Comparison of ENCODE assay signal across 16 cellular contexts in genomic region chr2:144256996-144257707, GRCh38.
DNase-seq lines count a peak whose midpoint lies in the region; ATAC-seq and TF ChIP-seq lines count a peak whose summit lies in the region.
"Had no signal": no experiment of that assay in that cellular context is flagged by ENCODE, and none has a peak within 500 bp of the region (broad histone marks: within the 10 kb centered on the region; RNA-seq: fewer than 3 reads in every experiment).

No MANE protein-coding gene starts in this region.

- no peak overlapping the region for H3K27ac ChIP-seq in BLaER1
- H3K27ac ChIP-seq: adrenal gland, heart left ventricle, sigmoid colon, testis had no signal

- H3K27me3 ChIP-seq in BLaER1: no peaks in the 10 kb centered on the region
- H3K27me3 ChIP-seq in H7 (ENCODE audit: control insufficient read depth, insufficient read depth, low read length): no peaks in the 10 kb centered on the region
- H3K27me3 ChIP-seq: adrenal gland, heart left ventricle, sigmoid colon, testis had no signal

- H3K4me1 Mint-ChIP-seq in activated T-helper 2 cell treated with anti-CD3 and anti-CD28 coated beads, Interferon-gamma antibody, Interleukin-2, Interleukin-4, amounts not matched to agents 10 μg/mL and 5 μg/mL and 100 μg/mL, durations not matched to agents 14 hours and 24 hours and 36 hours (ENCODE audit: low read depth): peaks cover 33% of the 10 kb centered on the region
- H3K4me1 Mint-ChIP-seq: neural crest cell had no signal

- H3K9ac ChIP-seq in BLaER1: no peak overlapping the region

- peak; percentile 14 for DNase-seq in HS-5 (ENCODE audit: low read depth)
- no peak for DNase-seq in activated T-helper 2 cell treated with anti-CD3 and anti-CD28 coated beads, Interferon-gamma antibody, Interleukin-2, Interleukin-4, amounts not matched to agents 10 μg/mL and 5 μg/mL and 100 μg/mL, durations not matched to agents 14 hours and 24 hours and 36 hours (ENCODE audit: low spot score)
- DNase-seq in foreskin fibroblast: peak; percentile 21 to 57
- DNase-seq in H7: no peak
- no peak for DNase-seq in HuH-7.5 (ENCODE audit: low spot score)
- DNase-seq in NCI-H2081 treated with DMSO at 0.1 percent for 48 hours (lab: John Stamatoyannopoulos, UW): no peak
- DNase-seq: adrenal gland; CD4-positive, alpha-beta memory T cell; effector memory CD4-positive, alpha-beta T cell; heart left ventricle; sigmoid colon; testis had no signal

- peak overlapping the region; percentile 2; the same call in 1 of the 2 replicates for H3K4me2 ChIP-seq in BLaER1

- H3K4me1 ChIP-seq in BLaER1: peaks cover 10% of the 10 kb centered on the region
- H3K4me1 ChIP-seq: sigmoid colon, testis had no signal

- no peak overlapping the region for H3K4me3 Mint-ChIP-seq in activated T-helper 2 cell treated with anti-CD3 and anti-CD28 coated beads, Interferon-gamma antibody, Interleukin-2, Interleukin-4, amounts not matched to agents 10 μg/mL and 5 μg/mL and 100 μg/mL, durations not matched to agents 14 hours and 24 hours and 36 hours (ENCODE audit: low read depth)
- H3K4me3 Mint-ChIP-seq: neural crest cell had no signal

- H3K36me3 ChIP-seq in BLaER1 (peaks cover 25% of the 10 kb centered on the region), H7 (replicated peaks; ENCODE audit: control insufficient read depth, insufficient read depth, low read length) (no peaks in the 10 kb centered on the region)
- H3K36me3 ChIP-seq: adrenal gland, heart left ventricle, sigmoid colon had no signal

- peak overlapping the region; percentile 75 for H3K27ac Mint-ChIP-seq in activated T-helper 2 cell treated with anti-CD3 and anti-CD28 coated beads, Interferon-gamma antibody, Interleukin-2, Interleukin-4, amounts not matched to agents 10 μg/mL and 5 μg/mL and 100 μg/mL, durations not matched to agents 14 hours and 24 hours and 36 hours

- H3K9me3 ChIP-seq in BLaER1: peaks cover 55% of the 10 kb centered on the region
- H3K9me3 ChIP-seq: testis had no signal

- intact Hi-C loops in activated T-helper 2 cell treated with anti-CD3 and anti-CD28 coated beads, Interferon-gamma antibody, Interleukin-2, Interleukin-4, amounts not matched to agents 10 μg/mL and 5 μg/mL and 100 μg/mL, durations not matched to agents 14 hours and 24 hours and 36 hours (cut with micrococcal nuclease): loop anchor here (5.0 kb wide), 1 partner anchor 75 kb away; no protein-coding TSS in a partner anchor

- H4K20me1 ChIP-seq in BLaER1: no peaks in the 10 kb centered on the region

- peaks cover 68% of the 10 kb centered on the region for H3K36me3 Mint-ChIP-seq in activated T-helper 2 cell treated with anti-CD3 and anti-CD28 coated beads, Interferon-gamma antibody, Interleukin-2, Interleukin-4, amounts not matched to agents 10 μg/mL and 5 μg/mL and 100 μg/mL, durations not matched to agents 14 hours and 24 hours and 36 hours (ENCODE audit: low read depth)

- H3K27me3 Mint-ChIP-seq in activated T-helper 2 cell treated with anti-CD3 and anti-CD28 coated beads, Interferon-gamma antibody, Interleukin-2, Interleukin-4, amounts not matched to agents 10 μg/mL and 5 μg/mL and 100 μg/mL, durations not matched to agents 14 hours and 24 hours and 36 hours (ENCODE audit: low read depth): no peaks in the 10 kb centered on the region
- H3K27me3 Mint-ChIP-seq: CD4-positive, alpha-beta memory T cell had no signal

- H3K4me3 ChIP-seq in BLaER1: no peak overlapping the region
- no peak overlapping the region for H3K4me3 ChIP-seq in foreskin fibroblast (ENCODE audit: low read depth in 1 of 2, low read length in 2 of 2)
- no peak overlapping the region for H3K4me3 ChIP-seq in H7 (ENCODE audit: insufficient read depth, low read depth, low read length)
- H3K4me3 ChIP-seq: adrenal gland, heart left ventricle, sigmoid colon, testis had no signal

- ATAC-seq in HG03442 (IDR thresholded peaks at IDR 0.05; ENCODE audit: unreplicated experiment): no peak
- ATAC-seq: heart left ventricle, Panc1 had no signal

- no peak for TF ChIP-seq CTCF in foreskin fibroblast (IDR thresholded peaks at IDR 0.05; ENCODE audit: low read depth, low read length)

- peaks cover 62% of the 10 kb centered on the region for H3K9me3 Mint-ChIP-seq in activated T-helper 2 cell treated with anti-CD3 and anti-CD28 coated beads, Interferon-gamma antibody, Interleukin-2, Interleukin-4, amounts not matched to agents 10 μg/mL and 5 μg/mL and 100 μg/mL, durations not matched to agents 14 hours and 24 hours and 36 hours

Comparison
In these comparisons a context has a peak if more than half of its experiments do, and no peak if none do; other contexts are left out.
1. DNase-seq: peak in HS-5 (single experiment) and foreskin fibroblast (2 of 2); none in activated T-helper 2 cell treated with anti-CD3 and anti-CD28 coated beads, Interferon-gamma antibody, Interleukin-2, Interleukin-4, amounts not matched to agents 10 μg/mL and 5 μg/mL and 100 μg/mL, durations not matched to agents 14 hours and 24 hours and 36 hours (single experiment), H7 (single experiment), HuH-7.5 (single experiment) and NCI-H2081 treated with DMSO at 0.1 percent for 48 hours (single experiment).